ENCODE assay signal across 8 cellular contexts in genomic region chr11:119107538-119108150, GRCh38. TPM values are rescaled to one million over a fixed set of nuclear protein-coding genes. Genes with fewer than 3 reads are reported as not detected.
DNase-seq lines count a peak whose midpoint lies in the region; TF ChIP-seq lines count a peak whose summit lies in the region.

No MANE protein-coding gene starts in this region.

- H3K27me3 Mint-ChIP-seq in nephron progenitor cell (ENCODE audit: low read depth, poor library complexity), result peaks cover 19% of the 10 kb centered on the region

- no peak overlapping the region for H3K27ac Mint-ChIP-seq in nephron progenitor cell

- H3K4me3 ChIP-seq in HFF-Myc (replicated peaks; ENCODE audit: low read depth, low read length) (peak overlapping the region; percentile 73), Peyer's patch (peak overlapping the region; percentile 81 to 96 (median 86)), epithelial cell of esophagus (ENCODE audit: low read length) (peak overlapping the region; percentile 69)

- H3K27ac ChIP-seq in Peyer's patch, result peak overlapping the region; percentile 85 to 91 (median 88)

- peaks cover 64% of the 10 kb centered on the region for H3K4me1 Mint-ChIP-seq in nephron progenitor cell

- peaks cover 9% of the 10 kb centered on the region for H3K36me3 Mint-ChIP-seq in nephron progenitor cell (ENCODE audit: low read depth)

- DNase-seq in DMS 273 (lab: John Stamatoyannopoulos, UW; ENCODE audit: unreplicated experiment), result peak; percentile 41
- no peak for DNase-seq in DMS 273 treated with DMSO at 0.1 percent for 48 hours (lab: John Stamatoyannopoulos, UW)
- DNase-seq in HFF-Myc (ENCODE audit: extremely low read depth, low read depth), result no peak
- DNase-seq in Peyer's patch, result peak in 1 of 3 donors; percentile 53
- DNase-seq in epithelial cell of esophagus (ENCODE audit: low read depth), result no peak
- DNase-seq in nephron progenitor cell, result peak; percentile 47
- DNase-seq in NCI-H1694 treated with DMSO at 0.1 percent for 48 hours (lab: John Stamatoyannopoulos, UW), result no peak
- DNase-seq in kidney glomerular epithelial cell (lab: John Stamatoyannopoulos, UW), result no peak

- no peaks in the 10 kb centered on the region for H3K27me3 ChIP-seq in Peyer's patch

- H3K4me1 ChIP-seq in Peyer's patch, result peaks cover 5 to 45% (median 10%) of the 10 kb centered on the region in 4 donors

- peak overlapping the region; percentile 83 for H3K4me3 Mint-ChIP-seq in nephron progenitor cell

- H3K9me3 Mint-ChIP-seq in nephron progenitor cell, result no peaks in the 10 kb centered on the region

- H3K36me3 ChIP-seq in Peyer's patch, result peaks cover 0 to 26% (median 0%) of the 10 kb centered on the region in 3 donors

- no peaks in the 10 kb centered on the region for H3K9me3 ChIP-seq in Peyer's patch

- no peak for TF ChIP-seq CTCF in HFF-Myc (IDR thresholded peaks at IDR 0.05; ENCODE audit: low read depth, low read length, missing control alignments)
- no peak for TF ChIP-seq CTCF in Peyer's patch (IDR thresholded peaks at IDR 0.05)
- no peak for TF ChIP-seq CTCF in epithelial cell of esophagus (IDR thresholded peaks at IDR 0.05; ENCODE audit: insufficient read depth, low read depth, low read length, missing control alignments)
- TF ChIP-seq CTCF in nephron progenitor cell (IDR thresholded peaks at IDR 0.05), result no peak

- no peak for TF ChIP-seq POLR2A in Peyer's patch (IDR thresholded peaks at IDR 0.05)

RNA-seq across cellular contexts. Expression of gene C2CD2L, which starts 0.5 kb away (rescaled TPM):
- total RNA-seq in Peyer's patch, result 100 to 1,000 TPM in 1 of 4 donors, 10 to 100 TPM in 3; 13.2 to 107 (median 81.8) TPM

RNA-seq across cellular contexts. Expression of gene DPAGT1, which starts 6.0 kb away (rescaled TPM):
- 10 to 100 TPM; 10.7 to 38.6 (median 33.1) TPM for total RNA-seq in Peyer's patch

RNA-seq across cellular contexts. Expression of gene HINFP, which starts 13.7 kb away (rescaled TPM):
- total RNA-seq in Peyer's patch, result 10 to 100 TPM; 28.1 to 67.9 (median 49.0) TPM

RNA-seq across cellular contexts. Expression of gene HMBS, which starts 23.0 kb away (rescaled TPM):
- 10 to 100 TPM; 10.7 to 21.7 (median 15.0) TPM for total RNA-seq in Peyer's patch

RNA-seq across cellular contexts. Expression of gene VPS11, which starts 40.0 kb away (rescaled TPM):
- 10 to 100 TPM; 26.3 to 72.6 (median 37.2) TPM for total RNA-seq in Peyer's patch

Comparison
In these comparisons a context has a peak if more than half of its experiments do, and no peak if none do; other contexts are left out.
1. DNase-seq: peak in DMS 273 (single experiment) and nephron progenitor cell (single experiment); none in DMS 273 treated with DMSO at 0.1 percent for 48 hours (single experiment), HFF-Myc (single experiment), epithelial cell of esophagus (single experiment), NCI-H1694 treated with DMSO at 0.1 percent for 48 hours (single experiment) and kidney glomerular epithelial cell (single experiment).
2. Peak in every context shown above with its lines, with median percentiles within 50 percentile points of each other: H3K4me3 ChIP-seq.